Comparison of ENCODE assay signal across 18 cellular contexts in the genomic region with DNA sequence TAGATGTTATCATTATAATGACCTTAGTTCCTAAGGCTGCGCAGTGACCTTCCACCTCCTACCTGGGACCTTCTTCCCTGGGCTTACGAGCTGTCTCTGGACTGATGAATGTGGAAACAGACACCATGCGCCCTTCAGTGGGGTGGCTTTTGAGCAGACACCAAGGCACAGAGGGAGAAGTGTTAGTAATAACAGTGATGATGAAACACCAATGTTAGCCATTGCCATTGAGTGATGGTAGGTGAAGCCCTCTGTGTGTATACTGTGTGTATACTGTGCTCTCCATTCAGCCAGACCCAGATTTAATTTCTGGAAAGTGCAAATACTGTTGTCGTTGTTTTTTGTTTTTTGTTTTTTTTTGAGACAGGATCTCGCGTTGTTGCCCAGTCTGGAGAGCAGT. TPM values are rescaled to one million over a fixed set of nuclear protein-coding genes. Genes with fewer than 3 reads are reported as not detected.
A peak's percentile ranks its signal among the peaks of the same experiment; 100 is the strongest.
DNase-seq lines count a peak whose midpoint lies in the region; ATAC-seq and TF ChIP-seq lines count a peak whose summit lies in the region.
"Had no signal": no experiment of that assay in that cellular context is flagged by ENCODE, and none has a peak within 500 bp of the region (broad histone marks: within the 10 kb centered on the region; RNA-seq: fewer than 3 reads in every experiment).

No MANE protein-coding gene starts in this region.

- peak overlapping the region in 6 of 8 donors; percentile 5 to 87 (median 72) for H3K4me3 Mint-ChIP-seq in CD4-positive, alpha-beta memory T cell
- peak overlapping the region; percentile 43 for H3K4me3 Mint-ChIP-seq in activated CD4-positive, alpha-beta memory T cell treated with anti-CD3 and anti-CD28 coated beads, Interleukin-2, amount 10 ng/mL, durations not matched to agents 7 days and 5 days
- H3K4me3 Mint-ChIP-seq: type B pancreatic cell had no signal

- ATAC-seq in lower lobe of right lung: peak; percentile 26 to 47
- no peak for ATAC-seq in GM21423 (IDR thresholded peaks at IDR 0.05; ENCODE audit: unreplicated experiment)
- ATAC-seq: gastroesophageal sphincter had no signal

- CTCF ChIA-PET in CD4-positive, alpha-beta memory T cell (lab: Charles Lee; ENCODE audit: partially characterized antibody): interaction anchor here (0.6 to 1.0 kb wide), 2 partner anchors 309 to 410 kb away, joined by 3 read pairs; no protein-coding TSS in a partner anchor
- CTCF ChIA-PET in activated CD4-positive, alpha-beta memory T cell treated with anti-CD3 and anti-CD28 coated beads, Interleukin-2, amount 10 ng/mL, durations not matched to agents 7 days and 5 days (lab: Charles Lee): interaction anchor here (0.9 to 3.1 kb wide), 6 partner anchors 10 to 267 kb away, joined by 3 to 14 read pairs (median 3); a partner anchor contains a TSS

- no peaks in the 10 kb centered on the region for H3K27me3 ChIP-seq in CD4-positive, alpha-beta memory T cell (ENCODE audit: insufficient read depth, low read length)
- H3K27me3 ChIP-seq in lower lobe of right lung (ENCODE audit: low read depth): no peaks in the 10 kb centered on the region
- H3K27me3 ChIP-seq: BE2C, esophagus muscularis mucosa, gastroesophageal sphincter, sigmoid colon, SJCRH30 had no signal

- H3K27me3 Mint-ChIP-seq in CD4-positive, alpha-beta memory T cell: no peaks in the 10 kb centered on the region
- H3K27me3 Mint-ChIP-seq in activated CD4-positive, alpha-beta memory T cell treated with anti-CD3 and anti-CD28 coated beads, Interleukin-2, amount 10 ng/mL, durations not matched to agents 7 days and 5 days: no peaks in the 10 kb centered on the region
- H3K27me3 Mint-ChIP-seq: central memory CD8-positive, alpha-beta T cell; naive thymus-derived CD8-positive, alpha-beta T cell; type B pancreatic cell had no signal

- H3K36me3 ChIP-seq in CD4-positive, alpha-beta memory T cell (ENCODE audit: insufficient read depth, low read length): peaks cover 1% of the 10 kb centered on the region
- H3K36me3 ChIP-seq in lower lobe of right lung: peaks cover 42% of the 10 kb centered on the region
- H3K36me3 ChIP-seq: SJCRH30 had no signal

- DNase-seq in SIG-M5 treated with dmso at 0.1 percent for 504 hours (lab: John Stamatoyannopoulos, UW; ENCODE audit: unreplicated experiment): peak; percentile 17
- DNase-seq in SIG-M5 (lab: John Stamatoyannopoulos, UW): no peak
- no peak for DNase-seq in CD4-positive, alpha-beta memory T cell
- no peak for DNase-seq in activated CD4-positive, alpha-beta memory T cell treated with anti-CD3 and anti-CD28 coated beads, Interleukin-2, amount 10 ng/mL, durations not matched to agents 7 days and 5 days
- no peak for DNase-seq in lower lobe of right lung
- no peak for DNase-seq in amygdala (lab: John Stamatoyannopoulos, UW)
- no peak for DNase-seq in NCI-H1105 treated with DMSO at 0.1 percent for 48 hours (lab: John Stamatoyannopoulos, UW)
- DNase-seq: 8988T; naive thymus-derived CD8-positive, alpha-beta T cell; NCI-H1417; sigmoid colon; SJCRH30 had no signal

- peak overlapping the region in 3 of 7 donors; percentile 6 to 52 (median 22) for H3K27ac Mint-ChIP-seq in CD4-positive, alpha-beta memory T cell
- H3K27ac Mint-ChIP-seq in activated CD4-positive, alpha-beta memory T cell treated with anti-CD3 and anti-CD28 coated beads, Interleukin-2, amount 10 ng/mL, durations not matched to agents 7 days and 5 days: peak overlapping the region; percentile 85
- H3K27ac Mint-ChIP-seq: type B pancreatic cell had no signal

- TF ChIP-seq CTCF in lower lobe of right lung (IDR thresholded peaks at IDR 0.05): no peak

- H3K9me3 Mint-ChIP-seq in CD4-positive, alpha-beta memory T cell: no peaks in the 10 kb centered on the region
- peaks cover 3% of the 10 kb centered on the region for H3K9me3 Mint-ChIP-seq in activated CD4-positive, alpha-beta memory T cell treated with anti-CD3 and anti-CD28 coated beads, Interleukin-2, amount 10 ng/mL, durations not matched to agents 7 days and 5 days
- H3K9me3 Mint-ChIP-seq: central memory CD8-positive, alpha-beta T cell; naive thymus-derived CD8-positive, alpha-beta T cell; type B pancreatic cell had no signal

- no peak overlapping the region for H3K27ac ChIP-seq in CD4-positive, alpha-beta memory T cell (ENCODE audit: low read depth, low read length)
- H3K27ac ChIP-seq in lower lobe of right lung: peak overlapping the region; percentile 18
- H3K27ac ChIP-seq: esophagus muscularis mucosa, gastroesophageal sphincter, sigmoid colon, SJCRH30 had no signal

- intact Hi-C loops in CD4-positive, alpha-beta memory T cell (cut with micrococcal nuclease): no loop called here
- intact Hi-C loops in lower lobe of right lung (cut with DNase I): no loop called here

- H3K4me1 Mint-ChIP-seq in CD4-positive, alpha-beta memory T cell: peaks cover 37 to 60% (median 51%) of the 10 kb centered on the region in 4 donors
- H3K4me1 Mint-ChIP-seq in activated CD4-positive, alpha-beta memory T cell treated with anti-CD3 and anti-CD28 coated beads, Interleukin-2, amount 10 ng/mL, durations not matched to agents 7 days and 5 days: peaks cover 90% of the 10 kb centered on the region

- POLR2A ChIA-PET in CD4-positive, alpha-beta memory T cell (lab: Charles Lee; ENCODE audit: partially characterized antibody): no interaction called here
- POLR2A ChIA-PET in activated CD4-positive, alpha-beta memory T cell treated with anti-CD3 and anti-CD28 coated beads, Interleukin-2, amount 10 ng/mL, durations not matched to agents 7 days and 5 days (lab: Charles Lee): interaction anchor here (0.6 to 2.3 kb wide), 2 partner anchors 63 to 783 kb away, joined by 3 to 14 read pairs; no protein-coding TSS in a partner anchor

- H3K4me1 ChIP-seq in CD4-positive, alpha-beta memory T cell (ENCODE audit: insufficient read depth, low read length): peaks cover 32% of the 10 kb centered on the region
- no peaks in the 10 kb centered on the region for H3K4me1 ChIP-seq in lower lobe of right lung

- peaks cover 36 to 41% of the 10 kb centered on the region in 2 donors for H3K36me3 Mint-ChIP-seq in CD4-positive, alpha-beta memory T cell
- peaks cover 55% of the 10 kb centered on the region for H3K36me3 Mint-ChIP-seq in activated CD4-positive, alpha-beta memory T cell treated with anti-CD3 and anti-CD28 coated beads, Interleukin-2, amount 10 ng/mL, durations not matched to agents 7 days and 5 days (ENCODE audit: low read depth)

- no peaks in the 10 kb centered on the region for H3K9me3 ChIP-seq in CD4-positive, alpha-beta memory T cell (ENCODE audit: control insufficient read depth in 1 of 2, low read length in 2 of 2)
- no peaks in the 10 kb centered on the region for H3K9me3 ChIP-seq in lower lobe of right lung
- H3K9me3 ChIP-seq: BE2C, esophagus muscularis mucosa, gastroesophageal sphincter, sigmoid colon, SJCRH30 had no signal

- H3K4me3 ChIP-seq in CD4-positive, alpha-beta memory T cell (ENCODE audit: low read length in 2 of 2): no peak overlapping the region
- H3K4me3 ChIP-seq in lower lobe of right lung: no peak overlapping the region
- H3K4me3 ChIP-seq: esophagus muscularis mucosa, gastroesophageal sphincter, sigmoid colon, SJCRH30 had no signal

RNA-seq across cellular contexts. Expression of a gene that starts 44.5 kb away (rescaled TPM):
- total RNA-seq in CD4-positive, alpha-beta memory T cell: 10 to 100 TPM; 24.8 to 28.4 TPM
- 10 to 100 TPM in 1 of 2 donors, 1 to 10 TPM in 1; 5.2 to 24.1 TPM for polyA plus RNA-seq in CD4-positive, alpha-beta memory T cell
- total RNA-seq in activated CD4-positive, alpha-beta memory T cell treated with anti-CD3 and anti-CD28 coated beads, Interleukin-2, amount 10 ng/mL, durations not matched to agents 7 days and 5 days: 10 to 100 TPM; 30.3 to 32.4 TPM
- 34.6 TPM for total RNA-seq in lower lobe of right lung

RNA-seq across cellular contexts. Expression of a gene that starts 46.6 kb away (rescaled TPM):
- 10 to 100 TPM; 37.9 to 41.2 TPM for total RNA-seq in CD4-positive, alpha-beta memory T cell
- 10 to 100 TPM; 60.2 to 66.3 TPM for polyA plus RNA-seq in CD4-positive, alpha-beta memory T cell
- total RNA-seq in activated CD4-positive, alpha-beta memory T cell treated with anti-CD3 and anti-CD28 coated beads, Interleukin-2, amount 10 ng/mL, durations not matched to agents 7 days and 5 days: 10 to 100 TPM; 24.2 to 24.7 TPM
- total RNA-seq in lower lobe of right lung: 29.9 TPM
